In the genomic region with DNA sequence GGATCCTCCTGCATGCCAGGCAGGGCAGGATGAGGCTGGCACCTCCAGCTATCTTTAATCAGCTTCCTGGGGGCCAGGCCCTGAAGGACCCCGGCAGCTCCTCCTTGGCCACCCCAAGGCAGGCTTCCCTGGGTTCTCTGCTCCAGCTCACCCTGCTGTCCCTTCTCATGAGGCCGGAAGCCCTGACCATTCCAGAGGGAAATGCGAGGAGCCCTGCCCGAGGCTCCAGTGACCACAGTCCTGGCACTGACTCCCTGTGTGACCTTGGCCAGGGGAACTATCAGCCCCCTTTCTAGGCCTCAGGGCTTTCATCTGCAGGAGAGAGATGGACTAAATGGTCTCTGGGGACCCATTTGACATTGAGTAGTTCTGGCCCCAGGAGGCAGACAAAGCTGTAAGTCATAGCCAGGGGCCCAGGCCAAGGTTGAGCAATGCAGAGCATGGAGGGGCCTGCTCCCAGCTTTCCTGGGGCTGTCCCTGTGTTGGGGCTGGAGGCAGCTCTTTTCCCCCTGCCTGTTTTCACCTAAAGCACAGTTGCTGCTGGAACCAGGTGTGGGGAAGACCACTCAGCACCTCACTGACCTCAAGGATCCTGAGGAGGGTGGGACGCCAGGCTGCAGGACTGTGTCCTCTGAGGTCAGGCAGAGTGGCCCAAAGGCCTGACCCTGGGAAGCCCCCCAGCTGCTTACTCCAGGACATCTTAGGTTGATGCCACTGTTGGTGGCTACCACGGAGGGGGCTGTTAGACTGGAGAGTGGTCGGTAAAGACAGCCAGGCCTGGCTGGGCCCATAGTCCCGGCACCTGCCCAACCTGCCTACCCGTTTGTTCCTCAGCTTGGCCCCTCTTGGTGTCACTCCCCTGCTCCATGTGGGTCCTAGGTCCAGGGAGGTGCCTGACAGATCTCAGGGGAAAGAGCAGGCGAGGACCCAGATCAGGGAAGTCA, we compare ENCODE assay signal across 1 cellular context.
TF ChIP-seq lines count a peak whose summit lies in the region.

No MANE protein-coding gene starts in this region.

TF ChIP-seq in HepG2, 621 proteins besides CTCF, POLR2A, EP300 and RAD21 (continued from another document and continues in another):
- TF ChIP-seq, protein P1, sequence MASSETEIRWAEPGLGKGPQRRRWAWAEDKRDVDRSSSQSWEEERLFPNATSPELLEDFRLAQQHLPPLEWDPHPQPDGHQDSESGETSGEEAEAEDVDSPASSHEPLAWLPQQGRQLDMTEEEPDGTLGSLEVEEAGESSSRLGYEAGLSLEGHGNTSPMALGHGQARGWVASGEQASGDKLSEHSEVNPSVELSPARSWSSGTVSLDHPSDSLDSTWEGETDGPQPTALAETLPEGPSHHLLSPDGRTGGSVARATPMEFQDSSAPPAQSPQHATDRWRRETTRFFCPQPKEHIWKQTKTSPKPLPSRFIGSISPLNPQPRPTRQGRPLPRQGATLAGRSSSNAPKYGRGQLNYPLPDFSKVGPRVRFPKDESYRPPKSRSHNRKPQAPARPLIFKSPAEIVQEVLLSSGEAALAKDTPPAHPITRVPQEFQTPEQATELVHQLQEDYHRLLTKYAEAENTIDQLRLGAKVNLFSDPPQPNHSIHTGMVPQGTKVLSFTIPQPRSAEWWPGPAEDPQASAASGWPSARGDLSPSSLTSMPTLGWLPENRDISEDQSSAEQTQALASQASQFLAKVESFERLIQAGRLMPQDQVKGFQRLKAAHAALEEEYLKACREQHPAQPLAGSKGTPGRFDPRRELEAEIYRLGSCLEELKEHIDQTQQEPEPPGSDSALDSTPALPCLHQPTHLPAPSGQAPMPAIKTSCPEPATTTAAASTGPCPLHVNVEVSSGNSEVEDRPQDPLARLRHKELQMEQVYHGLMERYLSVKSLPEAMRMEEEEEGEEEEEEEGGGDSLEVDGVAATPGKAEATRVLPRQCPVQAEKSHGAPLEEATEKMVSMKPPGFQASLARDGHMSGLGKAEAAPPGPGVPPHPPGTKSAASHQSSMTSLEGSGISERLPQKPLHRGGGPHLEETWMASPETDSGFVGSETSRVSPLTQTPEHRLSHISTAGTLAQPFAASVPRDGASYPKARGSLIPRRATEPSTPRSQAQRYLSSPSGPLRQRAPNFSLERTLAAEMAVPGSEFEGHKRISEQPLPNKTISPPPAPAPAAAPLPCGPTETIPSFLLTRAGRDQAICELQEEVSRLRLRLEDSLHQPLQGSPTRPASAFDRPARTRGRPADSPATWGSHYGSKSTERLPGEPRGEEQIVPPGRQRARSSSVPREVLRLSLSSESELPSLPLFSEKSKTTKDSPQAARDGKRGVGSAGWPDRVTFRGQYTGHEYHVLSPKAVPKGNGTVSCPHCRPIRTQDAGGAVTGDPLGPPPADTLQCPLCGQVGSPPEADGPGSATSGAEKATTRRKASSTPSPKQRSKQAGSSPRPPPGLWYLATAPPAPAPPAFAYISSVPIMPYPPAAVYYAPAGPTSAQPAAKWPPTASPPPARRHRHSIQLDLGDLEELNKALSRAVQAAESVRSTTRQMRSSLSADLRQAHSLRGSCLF (CRISPR knock-in tag; IDR thresholded peaks at IDR 0.05; ENCODE audit: borderline replicate concordance), result no peak
- TF ChIP-seq, protein P2, sequence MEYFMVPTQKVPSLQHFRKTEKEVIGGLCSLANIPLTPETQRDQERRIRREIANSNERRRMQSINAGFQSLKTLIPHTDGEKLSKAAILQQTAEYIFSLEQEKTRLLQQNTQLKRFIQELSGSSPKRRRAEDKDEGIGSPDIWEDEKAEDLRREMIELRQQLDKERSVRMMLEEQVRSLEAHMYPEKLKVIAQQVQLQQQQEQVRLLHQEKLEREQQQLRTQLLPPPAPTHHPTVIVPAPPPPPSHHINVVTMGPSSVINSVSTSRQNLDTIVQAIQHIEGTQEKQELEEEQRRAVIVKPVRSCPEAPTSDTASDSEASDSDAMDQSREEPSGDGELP (IDR thresholded peaks at IDR 0.05; ENCODE audit: borderline replicate concordance, low read depth), result peak; percentile 55; the same call in 1 of the 2 replicates
- TF ChIP-seq, protein P3, sequence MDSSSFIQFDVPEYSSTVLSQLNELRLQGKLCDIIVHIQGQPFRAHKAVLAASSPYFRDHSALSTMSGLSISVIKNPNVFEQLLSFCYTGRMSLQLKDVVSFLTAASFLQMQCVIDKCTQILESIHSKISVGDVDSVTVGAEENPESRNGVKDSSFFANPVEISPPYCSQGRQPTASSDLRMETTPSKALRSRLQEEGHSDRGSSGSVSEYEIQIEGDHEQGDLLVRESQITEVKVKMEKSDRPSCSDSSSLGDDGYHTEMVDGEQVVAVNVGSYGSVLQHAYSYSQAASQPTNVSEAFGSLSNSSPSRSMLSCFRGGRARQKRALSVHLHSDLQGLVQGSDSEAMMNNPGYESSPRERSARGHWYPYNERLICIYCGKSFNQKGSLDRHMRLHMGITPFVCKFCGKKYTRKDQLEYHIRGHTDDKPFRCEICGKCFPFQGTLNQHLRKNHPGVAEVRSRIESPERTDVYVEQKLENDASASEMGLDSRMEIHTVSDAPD (CRISPR knock-in tag; IDR thresholded peaks at IDR 0.05), result peak; percentile 79; the same call in 1 of the 2 replicates
- TF ChIP-seq ZNF615 (CRISPR knock-in tag; IDR thresholded peaks at IDR 0.05; ENCODE audit: borderline replicate concordance), result no peak
- peak; percentile 91; the same call in 1 of the 2 replicates for TF ChIP-seq PAWR (CRISPR knock-in tag; IDR thresholded peaks at IDR 0.05; ENCODE audit: borderline replicate concordance)
- TF ChIP-seq ZMYM4 (CRISPR knock-in tag; IDR thresholded peaks at IDR 0.05), result peak; percentile 81
- no peak for TF ChIP-seq ZNF720 (CRISPR knock-in tag; IDR thresholded peaks at IDR 0.05)
- TF ChIP-seq KAT7 (CRISPR knock-in tag; IDR thresholded peaks at IDR 0.05; ENCODE audit: borderline replicate concordance), result peak; percentile 71; the same call in 1 of the 2 replicates
- TF ChIP-seq ZNF225 (CRISPR knock-in tag; IDR thresholded peaks at IDR 0.05), result no peak
- peak; percentile 68 for TF ChIP-seq SOX13 (IDR thresholded peaks at IDR 0.05)
- TF ChIP-seq SOX13 (CRISPR knock-in tag; conservative IDR thresholded peaks at IDR 0.05 in 1 of 2, IDR thresholded peaks at IDR 0.05 in 1 of 2), result peak in 1 of 2 experiments; percentile 88; a peak in 2 of 4 replicates
- peak; percentile 78 for TF ChIP-seq ELF1 (CRISPR knock-in tag; IDR thresholded peaks at IDR 0.05)
- peak; percentile 94 for TF ChIP-seq ARNTL (CRISPR knock-in tag; IDR thresholded peaks at IDR 0.05)
- no peak for TF ChIP-seq IRX3 (CRISPR knock-in tag; IDR thresholded peaks at IDR 0.05; ENCODE audit: borderline replicate concordance, low read depth)
- TF ChIP-seq TBX3 (IDR thresholded peaks at IDR 0.05; ENCODE audit: borderline replicate concordance), result no peak
- TF ChIP-seq HOXA5 (CRISPR knock-in tag; IDR thresholded peaks at IDR 0.05), result peak; percentile 74; the same call in 1 of the 2 replicates
- TF ChIP-seq SALL2 (CRISPR knock-in tag; IDR thresholded peaks at IDR 0.05), result peak; percentile 62; the same call in 1 of the 2 replicates
- TF ChIP-seq EZH2 (conservative IDR thresholded peaks at IDR 0.05; ENCODE audit: low read depth, low read length), result no peak
- TF ChIP-seq, protein P4, sequence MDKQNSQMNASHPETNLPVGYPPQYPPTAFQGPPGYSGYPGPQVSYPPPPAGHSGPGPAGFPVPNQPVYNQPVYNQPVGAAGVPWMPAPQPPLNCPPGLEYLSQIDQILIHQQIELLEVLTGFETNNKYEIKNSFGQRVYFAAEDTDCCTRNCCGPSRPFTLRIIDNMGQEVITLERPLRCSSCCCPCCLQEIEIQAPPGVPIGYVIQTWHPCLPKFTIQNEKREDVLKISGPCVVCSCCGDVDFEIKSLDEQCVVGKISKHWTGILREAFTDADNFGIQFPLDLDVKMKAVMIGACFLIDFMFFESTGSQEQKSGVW (CRISPR knock-in tag; IDR thresholded peaks at IDR 0.05; ENCODE audit: borderline replicate concordance), result no peak
- peak; percentile 90 for TF ChIP-seq ZNF878 (CRISPR knock-in tag; IDR thresholded peaks at IDR 0.05)
- no peak for TF ChIP-seq CAMTA2 (CRISPR knock-in tag; IDR thresholded peaks at IDR 0.05; ENCODE audit: borderline replicate concordance)
- TF ChIP-seq ZNF776 (CRISPR knock-in tag; IDR thresholded peaks at IDR 0.05), result no peak
- TF ChIP-seq NFYC (CRISPR knock-in tag; IDR thresholded peaks at IDR 0.05), result no peak; the same call in 1 of the 2 replicates
- TF ChIP-seq, protein P5, sequence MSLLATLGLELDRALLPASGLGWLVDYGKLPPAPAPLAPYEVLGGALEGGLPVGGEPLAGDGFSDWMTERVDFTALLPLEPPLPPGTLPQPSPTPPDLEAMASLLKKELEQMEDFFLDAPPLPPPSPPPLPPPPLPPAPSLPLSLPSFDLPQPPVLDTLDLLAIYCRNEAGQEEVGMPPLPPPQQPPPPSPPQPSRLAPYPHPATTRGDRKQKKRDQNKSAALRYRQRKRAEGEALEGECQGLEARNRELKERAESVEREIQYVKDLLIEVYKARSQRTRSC (CRISPR knock-in tag; IDR thresholded peaks at IDR 0.05; ENCODE audit: low read depth), result 0 out of 2 replicates have a peak, but pooled peaks have one; percentile 25
- TF ChIP-seq U2AF1 (optimal IDR thresholded peaks at IDR 0.05; ENCODE audit: low read depth, low read length), result peak; percentile 56
- TF ChIP-seq, protein P6, sequence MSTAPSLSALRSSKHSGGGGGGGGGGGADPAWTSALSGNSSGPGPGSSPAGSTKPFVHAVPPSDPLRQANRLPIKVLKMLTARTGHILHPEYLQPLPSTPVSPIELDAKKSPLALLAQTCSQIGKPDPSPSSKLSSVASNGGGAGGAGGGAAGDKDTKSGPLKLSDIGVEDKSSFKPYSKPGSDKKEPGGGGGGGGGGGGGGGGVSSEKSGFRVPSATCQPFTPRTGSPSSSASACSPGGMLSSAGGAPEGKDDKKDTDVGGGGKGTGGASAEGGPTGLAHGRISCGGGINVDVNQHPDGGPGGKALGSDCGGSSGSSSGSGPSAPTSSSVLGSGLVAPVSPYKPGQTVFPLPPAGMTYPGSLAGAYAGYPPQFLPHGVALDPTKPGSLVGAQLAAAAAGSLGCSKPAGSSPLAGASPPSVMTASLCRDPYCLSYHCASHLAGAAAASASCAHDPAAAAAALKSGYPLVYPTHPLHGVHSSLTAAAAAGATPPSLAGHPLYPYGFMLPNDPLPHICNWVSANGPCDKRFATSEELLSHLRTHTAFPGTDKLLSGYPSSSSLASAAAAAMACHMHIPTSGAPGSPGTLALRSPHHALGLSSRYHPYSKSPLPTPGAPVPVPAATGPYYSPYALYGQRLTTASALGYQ (CRISPR knock-in tag; IDR thresholded peaks at IDR 0.05), result peak; percentile 92
- TF ChIP-seq, protein P7, sequence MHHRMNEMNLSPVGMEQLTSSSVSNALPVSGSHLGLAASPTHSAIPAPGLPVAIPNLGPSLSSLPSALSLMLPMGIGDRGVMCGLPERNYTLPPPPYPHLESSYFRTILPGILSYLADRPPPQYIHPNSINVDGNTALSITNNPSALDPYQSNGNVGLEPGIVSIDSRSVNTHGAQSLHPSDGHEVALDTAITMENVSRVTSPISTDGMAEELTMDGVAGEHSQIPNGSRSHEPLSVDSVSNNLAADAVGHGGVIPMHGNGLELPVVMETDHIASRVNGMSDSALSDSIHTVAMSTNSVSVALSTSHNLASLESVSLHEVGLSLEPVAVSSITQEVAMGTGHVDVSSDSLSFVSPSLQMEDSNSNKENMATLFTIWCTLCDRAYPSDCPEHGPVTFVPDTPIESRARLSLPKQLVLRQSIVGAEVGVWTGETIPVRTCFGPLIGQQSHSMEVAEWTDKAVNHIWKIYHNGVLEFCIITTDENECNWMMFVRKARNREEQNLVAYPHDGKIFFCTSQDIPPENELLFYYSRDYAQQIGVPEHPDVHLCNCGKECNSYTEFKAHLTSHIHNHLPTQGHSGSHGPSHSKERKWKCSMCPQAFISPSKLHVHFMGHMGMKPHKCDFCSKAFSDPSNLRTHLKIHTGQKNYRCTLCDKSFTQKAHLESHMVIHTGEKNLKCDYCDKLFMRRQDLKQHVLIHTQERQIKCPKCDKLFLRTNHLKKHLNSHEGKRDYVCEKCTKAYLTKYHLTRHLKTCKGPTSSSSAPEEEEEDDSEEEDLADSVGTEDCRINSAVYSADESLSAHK (CRISPR knock-in tag; IDR thresholded peaks at IDR 0.05; ENCODE audit: borderline replicate concordance), result no peak
- TF ChIP-seq, protein P8, sequence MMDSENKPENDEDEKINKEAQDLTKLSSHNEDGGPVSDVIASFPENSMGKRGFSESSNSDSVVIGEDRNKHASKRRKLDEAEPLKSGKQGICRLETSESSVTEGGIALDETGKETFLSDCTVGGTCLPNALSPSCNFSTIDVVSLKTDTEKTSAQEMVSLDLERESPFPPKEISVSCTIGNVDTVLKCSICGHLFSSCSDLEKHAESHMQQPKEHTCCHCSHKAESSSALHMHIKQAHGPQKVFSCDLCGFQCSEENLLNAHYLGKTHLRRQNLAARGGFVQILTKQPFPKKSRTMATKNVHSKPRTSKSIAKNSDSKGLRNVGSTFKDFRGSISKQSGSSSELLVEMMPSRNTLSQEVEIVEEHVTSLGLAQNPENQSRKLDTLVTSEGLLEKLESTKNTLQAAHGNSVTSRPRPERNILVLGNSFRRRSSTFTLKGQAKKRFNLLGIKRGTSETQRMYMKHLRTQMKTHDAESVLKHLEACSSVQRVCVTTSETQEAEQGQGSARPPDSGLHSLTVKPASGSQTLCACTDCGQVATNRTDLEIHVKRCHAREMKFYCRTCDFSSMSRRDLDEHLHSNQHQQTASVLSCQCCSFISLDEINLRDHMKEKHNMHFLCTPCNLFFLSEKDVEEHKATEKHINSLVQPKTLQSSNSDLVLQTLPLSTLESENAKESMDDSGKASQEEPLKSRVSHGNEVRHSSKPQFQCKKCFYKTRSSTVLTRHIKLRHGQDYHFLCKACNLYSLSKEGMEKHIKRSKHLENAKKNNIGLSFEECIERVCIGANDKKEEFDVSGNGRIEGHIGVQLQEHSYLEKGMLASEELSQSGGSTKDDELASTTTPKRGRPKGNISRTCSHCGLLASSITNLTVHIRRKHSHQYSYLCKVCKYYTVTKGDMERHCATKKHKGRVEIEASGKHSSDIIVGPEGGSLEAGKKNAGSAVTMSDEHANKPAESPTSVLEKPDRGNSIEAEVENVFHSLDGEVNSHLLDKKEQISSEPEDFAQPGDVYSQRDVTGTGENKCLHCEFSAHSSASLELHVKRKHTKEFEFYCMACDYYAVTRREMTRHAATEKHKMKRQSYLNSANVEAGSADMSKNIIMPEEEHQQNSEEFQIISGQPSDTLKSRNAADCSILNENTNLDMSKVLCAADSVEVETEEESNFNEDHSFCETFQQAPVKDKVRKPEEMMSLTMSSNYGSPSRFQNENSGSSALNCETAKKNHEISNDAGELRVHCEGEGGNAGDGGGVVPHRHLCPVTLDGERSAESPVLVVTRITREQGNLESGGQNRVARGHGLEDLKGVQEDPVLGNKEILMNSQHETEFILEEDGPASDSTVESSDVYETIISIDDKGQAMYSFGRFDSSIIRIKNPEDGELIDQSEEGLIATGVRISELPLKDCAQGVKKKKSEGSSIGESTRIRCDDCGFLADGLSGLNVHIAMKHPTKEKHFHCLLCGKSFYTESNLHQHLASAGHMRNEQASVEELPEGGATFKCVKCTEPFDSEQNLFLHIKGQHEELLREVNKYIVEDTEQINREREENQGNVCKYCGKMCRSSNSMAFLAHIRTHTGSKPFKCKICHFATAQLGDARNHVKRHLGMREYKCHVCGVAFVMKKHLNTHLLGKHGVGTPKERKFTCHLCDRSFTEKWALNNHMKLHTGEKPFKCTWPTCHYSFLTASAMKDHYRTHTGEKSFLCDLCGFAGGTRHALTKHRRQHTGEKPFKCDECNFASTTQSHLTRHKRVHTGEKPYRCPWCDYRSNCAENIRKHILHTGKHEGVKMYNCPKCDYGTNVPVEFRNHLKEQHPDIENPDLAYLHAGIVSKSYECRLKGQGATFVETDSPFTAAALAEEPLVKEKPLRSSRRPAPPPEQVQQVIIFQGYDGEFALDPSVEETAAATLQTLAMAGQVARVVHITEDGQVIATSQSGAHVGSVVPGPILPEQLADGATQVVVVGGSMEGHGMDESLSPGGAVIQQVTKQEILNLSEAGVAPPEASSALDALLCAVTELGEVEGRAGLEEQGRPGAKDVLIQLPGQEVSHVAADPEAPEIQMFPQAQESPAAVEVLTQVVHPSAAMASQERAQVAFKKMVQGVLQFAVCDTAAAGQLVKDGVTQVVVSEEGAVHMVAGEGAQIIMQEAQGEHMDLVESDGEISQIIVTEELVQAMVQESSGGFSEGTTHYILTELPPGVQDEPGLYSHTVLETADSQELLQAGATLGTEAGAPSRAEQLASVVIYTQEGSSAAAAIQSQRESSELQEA (CRISPR knock-in tag; IDR thresholded peaks at IDR 0.05; ENCODE audit: not compliant biosample characterization), result no peak
- no peak for TF ChIP-seq AGO1 (IDR thresholded peaks at IDR 0.05; ENCODE audit: low read depth, low read length, poor library complexity, severe bottlenecking)
